In genomic region chr3:194129581-194130133, GRCh38 we compare ENCODE assay signal across 13 cellular contexts. TPM values are rescaled to one million over a fixed set of nuclear protein-coding genes. Genes with fewer than 3 reads are reported as not detected.
DNase-seq lines count a peak whose midpoint lies in the region; ATAC-seq and TF ChIP-seq lines count a peak whose summit lies in the region.
"Had no signal": no experiment of that assay in that cellular context is flagged by ENCODE, and none has a peak within 500 bp of the region (broad histone marks: within the 10 kb centered on the region; RNA-seq: fewer than 3 reads in every experiment).

No MANE protein-coding gene starts in this region.

- no peaks in the 10 kb centered on the region for H3K36me3 ChIP-seq in PC-9 (ENCODE audit: low read depth)

- DNase-seq in H4 (ENCODE audit: low spot score), result peak; percentile 61
- DNase-seq in PC-9, result no peak
- DNase-seq in iris pigment epithelial cell (ENCODE audit: low read depth), result peak; percentile 51
- DNase-seq in retinal pigment epithelial cell (ENCODE audit: low read depth), result peak; percentile 92
- DNase-seq in NCI-H1930 (lab: John Stamatoyannopoulos, UW), result no peak
- DNase-seq in stimulated activated naive B cell treated with anti-CD40 and anti-IgM and Interleukin-4, amounts not matched to agents 10 μg/mL and 1 μg/mL and 100 μg/mL, for 72 hours, result no peak
- DNase-seq in HEK293T (ENCODE audit: extremely low spot score), result no peak
- DNase-seq: COR-L47; HCEC 1CT; RPMI8226; stimulated activated naive CD8-positive, alpha-beta T cell treated with anti-CD3 and anti-CD28 coated beads, Interleukin-15, amount 100 ng/mL, for 72 hours had no signal

- TF ChIP-seq CTCF in PC-9 (conservative IDR thresholded peaks at IDR 0.05) (no peak), retinal pigment epithelial cell (conservative IDR thresholded peaks at IDR 0.05; ENCODE audit: low read depth, low read length) (no peak)

- CTCF ChIA-PET in PC-9 (lab: Charles Lee), result interaction anchor here (0.6 to 1.9 kb wide), 3 partner anchors 27 to 349 kb away, joined by 4 to 18 read pairs (median 5); no protein-coding TSS in a partner anchor
- CTCF ChIA-PET in HEK293T (lab: Yijun Ruan, JAX), result no interaction called here

- H3K27me3 Mint-ChIP-seq in stimulated activated naive B cell treated with anti-CD40 and anti-IgM and Interleukin-4, amounts not matched to agents 10 μg/mL and 1 μg/mL and 100 μg/mL, for 72 hours, result peaks cover 6 to 13% of the 10 kb centered on the region in 2 donors

- H3K27me3 ChIP-seq in PC-9 (ENCODE audit: insufficient read depth, low read depth), result no peaks in the 10 kb centered on the region

- H3K9me3 ChIP-seq in PC-9 (ENCODE audit: insufficient read depth, low read depth), result no peaks in the 10 kb centered on the region

- no peak for ATAC-seq in stimulated activated naive B cell treated with anti-CD40 and anti-IgM and Interleukin-4, amounts not matched to agents 10 μg/mL and 1 μg/mL and 100 μg/mL, for 72 hours (replicated peaks)
- no peak for ATAC-seq in GM21515 (IDR thresholded peaks at IDR 0.05; ENCODE audit: unreplicated experiment)
- ATAC-seq: stimulated activated naive CD8-positive, alpha-beta T cell treated with anti-CD3 and anti-CD28 coated beads, Interleukin-15, amount 100 ng/mL, for 72 hours had no signal

- no peak overlapping the region for H3K4me3 Mint-ChIP-seq in stimulated activated naive B cell treated with anti-CD40 and anti-IgM and Interleukin-4, amounts not matched to agents 10 μg/mL and 1 μg/mL and 100 μg/mL, for 72 hours
- H3K4me3 Mint-ChIP-seq: neural crest cell; stimulated activated naive CD8-positive, alpha-beta T cell treated with anti-CD3 and anti-CD28 coated beads, Interleukin-15, amount 100 ng/mL, for 72 hours had no signal

- no peak overlapping the region for H3K27ac ChIP-seq in PC-9

- intact Hi-C loops in PC-9 (cut with micrococcal nuclease; ENCODE audit: unreplicated experiment), result loop anchor here (5.0 kb wide), 2 partner anchors 202 to 537 kb away; partner anchors contain the start of gene OPA1

- H4K20me1 ChIP-seq in PC-9 (ENCODE audit: insufficient read depth), result no peaks in the 10 kb centered on the region

- peaks cover 47% of the 10 kb centered on the region for H3F3A ChIP-seq in PC-9 (ENCODE audit: insufficient read depth, low read depth)

- peak overlapping the region; percentile 74 for H3K4me2 ChIP-seq in PC-9

- no peak overlapping the region for H3K27ac Mint-ChIP-seq in stimulated activated naive B cell treated with anti-CD40 and anti-IgM and Interleukin-4, amounts not matched to agents 10 μg/mL and 1 μg/mL and 100 μg/mL, for 72 hours
- H3K27ac Mint-ChIP-seq: stimulated activated naive CD8-positive, alpha-beta T cell treated with anti-CD3 and anti-CD28 coated beads, Interleukin-15, amount 100 ng/mL, for 72 hours had no signal

- H3K4me3 ChIP-seq in PC-9, result no peak overlapping the region
- no peak overlapping the region for H3K4me3 ChIP-seq in retinal pigment epithelial cell (ENCODE audit: low read length)

- POLR2A ChIA-PET in PC-9 (lab: Charles Lee; ENCODE audit: unreplicated experiment), result no interaction called here
- POLR2A ChIA-PET in HEK293T (lab: Yijun Ruan, JAX), result interaction anchor here (1.1 to 1.7 kb wide), 2 partner anchors 10 to 126 kb away, joined by 3 to 4 read pairs; no protein-coding TSS in a partner anchor

- peaks cover 0 to 5% of the 10 kb centered on the region in 2 donors for H3K36me3 Mint-ChIP-seq in stimulated activated naive B cell treated with anti-CD40 and anti-IgM and Interleukin-4, amounts not matched to agents 10 μg/mL and 1 μg/mL and 100 μg/mL, for 72 hours

- peaks cover 7% of the 10 kb centered on the region; the same call in 1 of the 2 replicates for H3K79me2 ChIP-seq in PC-9 (ENCODE audit: low read depth)

- H2AFZ ChIP-seq in PC-9, result no peak overlapping the region

- H3K9me3 Mint-ChIP-seq in stimulated activated naive B cell treated with anti-CD40 and anti-IgM and Interleukin-4, amounts not matched to agents 10 μg/mL and 1 μg/mL and 100 μg/mL, for 72 hours, result no peaks in the 10 kb centered on the region
- H3K9me3 Mint-ChIP-seq: neural crest cell; stimulated activated naive CD8-positive, alpha-beta T cell treated with anti-CD3 and anti-CD28 coated beads, Interleukin-15, amount 100 ng/mL, for 72 hours had no signal

- peaks cover 52% of the 10 kb centered on the region for H3K4me1 ChIP-seq in PC-9 (replicated peaks; ENCODE audit: insufficient read depth)

- peaks cover 33 to 44% of the 10 kb centered on the region in 2 donors for H3K4me1 Mint-ChIP-seq in stimulated activated naive B cell treated with anti-CD40 and anti-IgM and Interleukin-4, amounts not matched to agents 10 μg/mL and 1 μg/mL and 100 μg/mL, for 72 hours

- no TSS peak for BruUV-seq in PC-9 (replicated peaks; lab: Mats Ljungman, UMichigan)

- no peaks in the 10 kb centered on the region for H3K9me2 ChIP-seq in PC-9 (ENCODE audit: insufficient read depth)

TF ChIP-seq in HEK293T, 16 proteins besides CTCF, POLR2A, EP300 and RAD21:
- TF ChIP-seq SP1 (IDR thresholded peaks at IDR 0.05) (no peak), FOXA1 (IDR thresholded peaks at IDR 0.05) (no peak), ELF4 (IDR thresholded peaks at IDR 0.05) (no peak), FOXK2 (IDR thresholded peaks at IDR 0.05) (no peak)

RNA-seq across cellular contexts. Expression of gene HES1, which starts 6.3 kb away (rescaled TPM):
- total RNA-seq in H4 (2014; rRNA removed; shearing (Covaris generic)), result 19.3 and 22.5 TPM in 2 replicates
- 66.5 and 97.8 TPM in 2 replicates for total RNA-seq in PC-9 (2021)

Comparison
In these comparisons a context has a peak if more than half of its experiments do, and no peak if none do; other contexts are left out.
1. DNase-seq: peak in H4 (single experiment), iris pigment epithelial cell (single experiment) and retinal pigment epithelial cell (single experiment); none in PC-9 (0 of 2), NCI-H1930 (0 of 2), stimulated activated naive B cell treated with anti-CD40 and anti-IgM and Interleukin-4, amounts not matched to agents 10 μg/mL and 1 μg/mL and 100 μg/mL, for 72 hours (single experiment) and HEK293T (single experiment).